ENCODE assay signal across 30 cellular contexts in genomic region chr18:75439356-75439755, GRCh38. TPM values are rescaled to one million over a fixed set of nuclear protein-coding genes. Genes with fewer than 3 reads are reported as not detected.
"Had no signal": no experiment of that assay in that cellular context is flagged by ENCODE, and none has a peak within 500 bp of the region (broad histone marks: within the 10 kb centered on the region; RNA-seq: fewer than 3 reads in every experiment).

No MANE protein-coding gene starts in this region.

- H3K36me3 ChIP-seq: left lung, neural progenitor cell, right lobe of liver, transverse colon had no signal

- DNase-seq: activated CD4-positive, alpha-beta T cell treated with anti-CD3 and anti-CD28 coated beads for 1 hour; activated CD4-positive, alpha-beta T cell treated with anti-CD3 and anti-CD28 coated beads, Interleukin-2, amount 50 U/mL, for 1 hour; activated CD8-positive, alpha-beta T cell treated with anti-CD3 and anti-CD28 coated beads, Interleukin-2, amount 10 ng/mL, durations not matched to agents 7 days and 5 days; activated T-cell treated with anti-CD3 and anti-CD28 coated beads, Interleukin-2, amount 50 U/mL, for 1 hour; aorta; dermis blood vessel endothelial cell; effector CD8-positive, alpha-beta T cell; hippocampal formation; kidney glomerular epithelial cell; left lung; naive thymus-derived CD4-positive, alpha-beta T cell; posterior cingulate gyrus; right lobe of liver; stimulated activated CD4-positive, alpha-beta T cell treated with anti-CD3 and anti-CD28 coated beads, Interleukin-2, amount 100 ng/mL, for 48 hours; stimulated activated CD8-positive, alpha-beta memory T cell treated with anti-CD3 and anti-CD28 coated beads, Interleukin-4, amount 100 ng/mL, for 48 hours; stimulated activated naive B cell treated with anti-CD40 and anti-IgM and Interleukin-4, amounts not matched to agents 10 μg/mL and 1 μg/mL and 100 μg/mL, for 72 hours; transverse colon had no signal

- H3K27ac Mint-ChIP-seq: activated CD8-positive, alpha-beta T cell treated with anti-CD3 and anti-CD28 coated beads, Interleukin-2, amount 10 ng/mL, durations not matched to agents 7 days and 5 days; activated naive CD4-positive, alpha-beta T cell treated with anti-CD3 and anti-CD28 coated beads, Interleukin-2, amount 50 U/mL, for 72 hours; activated T-helper 17 cell treated with anti-CD3 and anti-CD28 coated beads, Interleukin-2, amount 50 U/mL, for 72 hours; brain; naive thymus-derived CD4-positive, alpha-beta T cell; neural progenitor cell; stimulated activated naive B cell treated with anti-CD40 and anti-IgM and Interleukin-4, amounts not matched to agents 10 μg/mL and 1 μg/mL and 100 μg/mL, for 72 hours had no signal

- H3K4me3 ChIP-seq: left lung, lung, neural progenitor cell, right lobe of liver, transverse colon had no signal

- H3K9ac ChIP-seq: neural progenitor cell had no signal

- H3K27ac ChIP-seq: left lung, neural progenitor cell, right lobe of liver, transverse colon had no signal

- H3K4me3 Mint-ChIP-seq: activated CD8-positive, alpha-beta T cell treated with anti-CD3 and anti-CD28 coated beads, Interleukin-2, amount 10 ng/mL, durations not matched to agents 7 days and 5 days; activated T-helper 17 cell treated with anti-CD3 and anti-CD28 coated beads, Interleukin-2, amount 50 U/mL, for 72 hours; brain; naive thymus-derived CD4-positive, alpha-beta T cell; neural progenitor cell; stimulated activated naive B cell treated with anti-CD40 and anti-IgM and Interleukin-4, amounts not matched to agents 10 μg/mL and 1 μg/mL and 100 μg/mL, for 72 hours had no signal

- H3K4me2 ChIP-seq: neural progenitor cell had no signal

- H3K36me3 Mint-ChIP-seq: activated naive CD4-positive, alpha-beta T cell treated with anti-CD3 and anti-CD28 coated beads, Interleukin-2, amount 50 U/mL, for 72 hours; brain; naive thymus-derived CD4-positive, alpha-beta T cell; neural progenitor cell; stimulated activated naive B cell treated with anti-CD40 and anti-IgM and Interleukin-4, amounts not matched to agents 10 μg/mL and 1 μg/mL and 100 μg/mL, for 72 hours had no signal

- H2AFZ ChIP-seq: neural progenitor cell had no signal

- H3K9me3 Mint-ChIP-seq: activated naive CD4-positive, alpha-beta T cell treated with anti-CD3 and anti-CD28 coated beads, Interleukin-2, amount 50 U/mL, for 72 hours; activated T-helper 17 cell treated with anti-CD3 and anti-CD28 coated beads, Interleukin-2, amount 50 U/mL, for 72 hours; naive thymus-derived CD4-positive, alpha-beta T cell; neural progenitor cell; stimulated activated naive B cell treated with anti-CD40 and anti-IgM and Interleukin-4, amounts not matched to agents 10 μg/mL and 1 μg/mL and 100 μg/mL, for 72 hours had no signal

- H3K27me3 ChIP-seq: neural progenitor cell, right lobe of liver had no signal

- H3K4me1 ChIP-seq: left lung, neural progenitor cell, right lobe of liver, transverse colon had no signal

- H3K9me3 ChIP-seq: left lung, right lobe of liver, transverse colon had no signal

- ATAC-seq: activated CD8-positive, alpha-beta T cell treated with anti-CD3 and anti-CD28 coated beads, Interleukin-2, amount 10 ng/mL, durations not matched to agents 7 days and 5 days; activated naive CD4-positive, alpha-beta T cell treated with anti-CD3 and anti-CD28 coated beads, Interleukin-2, amount 50 U/mL, for 72 hours; activated T-helper 17 cell treated with anti-CD3 and anti-CD28 coated beads, Interleukin-2, amount 50 U/mL, for 72 hours; left lung; naive thymus-derived CD4-positive, alpha-beta T cell; right lobe of liver; stimulated activated naive B cell treated with anti-CD40 and anti-IgM and Interleukin-4, amounts not matched to agents 10 μg/mL and 1 μg/mL and 100 μg/mL, for 72 hours had no signal

- H3K4me1 Mint-ChIP-seq: stimulated activated naive B cell treated with anti-CD40 and anti-IgM and Interleukin-4, amounts not matched to agents 10 μg/mL and 1 μg/mL and 100 μg/mL, for 72 hours had no signal

RNA-seq across cellular contexts. Expression of gene SMIM21, which starts 11.9 kb away (rescaled TPM):
- total RNA-seq: activated CD8-positive, alpha-beta T cell treated with anti-CD3 and anti-CD28 coated beads, Interleukin-2, amount 10 ng/mL, durations not matched to agents 7 days and 5 days; activated naive CD4-positive, alpha-beta T cell treated with anti-CD3 and anti-CD28 coated beads, Interleukin-2, amount 50 U/mL, for 72 hours; activated T-helper 17 cell treated with anti-CD3 and anti-CD28 coated beads, Interleukin-2, amount 50 U/mL, for 72 hours; aorta; cardiac septum; dermis blood vessel endothelial cell; frontal cortex; left lung; lung; mesenteric fat pad; mucosa of gallbladder; naive thymus-derived CD4-positive, alpha-beta T cell; omental fat pad; right lobe of liver; temporal lobe; transverse colon had no signal
- polyA plus RNA-seq: adipose tissue; aorta; esophagus; lung; naive thymus-derived CD4-positive, alpha-beta T cell had no signal
